ENCODE assay signal across 1 cellular context in the genomic region with DNA sequence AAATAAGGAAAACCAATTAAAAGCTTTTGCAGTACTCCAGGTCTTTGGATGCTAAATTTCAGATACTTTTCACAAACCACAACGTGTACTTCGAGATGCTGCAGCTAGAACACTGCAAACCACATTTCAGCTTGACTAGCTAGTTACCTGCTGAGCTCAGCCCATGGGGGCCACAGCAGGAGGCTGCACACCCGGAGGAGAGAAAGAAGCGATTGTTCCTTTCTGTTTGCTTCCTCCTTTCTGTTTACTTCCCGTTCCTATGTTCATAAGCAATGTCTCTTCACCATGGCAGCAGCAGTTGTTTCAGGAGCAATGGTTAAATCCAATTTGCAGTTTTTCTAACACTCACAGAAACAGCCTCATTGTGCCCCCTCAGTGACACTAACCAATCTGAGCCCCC.
TF ChIP-seq lines count a peak whose summit lies in the region.

No MANE protein-coding gene starts in this region.

TF ChIP-seq in HepG2, 621 proteins besides CTCF, POLR2A, EP300 and RAD21 (continued from another document and continues in another):
- no peak for TF ChIP-seq ELK4 (CRISPR knock-in tag; IDR thresholded peaks at IDR 0.05; ENCODE audit: borderline replicate concordance)
- TF ChIP-seq FOSL2 (CRISPR knock-in tag; IDR thresholded peaks at IDR 0.05), result peak; percentile 29
- no peak for TF ChIP-seq RNF2 (conservative IDR thresholded peaks at IDR 0.05; ENCODE audit: low read depth)
- no peak for TF ChIP-seq ZNF251 (CRISPR knock-in tag; IDR thresholded peaks at IDR 0.05)
- no peak for TF ChIP-seq ZNF263 (CRISPR knock-in tag; IDR thresholded peaks at IDR 0.05)
- no peak for TF ChIP-seq SSRP1 (CRISPR knock-in tag; IDR thresholded peaks at IDR 0.05)
- TF ChIP-seq, protein P1, sequence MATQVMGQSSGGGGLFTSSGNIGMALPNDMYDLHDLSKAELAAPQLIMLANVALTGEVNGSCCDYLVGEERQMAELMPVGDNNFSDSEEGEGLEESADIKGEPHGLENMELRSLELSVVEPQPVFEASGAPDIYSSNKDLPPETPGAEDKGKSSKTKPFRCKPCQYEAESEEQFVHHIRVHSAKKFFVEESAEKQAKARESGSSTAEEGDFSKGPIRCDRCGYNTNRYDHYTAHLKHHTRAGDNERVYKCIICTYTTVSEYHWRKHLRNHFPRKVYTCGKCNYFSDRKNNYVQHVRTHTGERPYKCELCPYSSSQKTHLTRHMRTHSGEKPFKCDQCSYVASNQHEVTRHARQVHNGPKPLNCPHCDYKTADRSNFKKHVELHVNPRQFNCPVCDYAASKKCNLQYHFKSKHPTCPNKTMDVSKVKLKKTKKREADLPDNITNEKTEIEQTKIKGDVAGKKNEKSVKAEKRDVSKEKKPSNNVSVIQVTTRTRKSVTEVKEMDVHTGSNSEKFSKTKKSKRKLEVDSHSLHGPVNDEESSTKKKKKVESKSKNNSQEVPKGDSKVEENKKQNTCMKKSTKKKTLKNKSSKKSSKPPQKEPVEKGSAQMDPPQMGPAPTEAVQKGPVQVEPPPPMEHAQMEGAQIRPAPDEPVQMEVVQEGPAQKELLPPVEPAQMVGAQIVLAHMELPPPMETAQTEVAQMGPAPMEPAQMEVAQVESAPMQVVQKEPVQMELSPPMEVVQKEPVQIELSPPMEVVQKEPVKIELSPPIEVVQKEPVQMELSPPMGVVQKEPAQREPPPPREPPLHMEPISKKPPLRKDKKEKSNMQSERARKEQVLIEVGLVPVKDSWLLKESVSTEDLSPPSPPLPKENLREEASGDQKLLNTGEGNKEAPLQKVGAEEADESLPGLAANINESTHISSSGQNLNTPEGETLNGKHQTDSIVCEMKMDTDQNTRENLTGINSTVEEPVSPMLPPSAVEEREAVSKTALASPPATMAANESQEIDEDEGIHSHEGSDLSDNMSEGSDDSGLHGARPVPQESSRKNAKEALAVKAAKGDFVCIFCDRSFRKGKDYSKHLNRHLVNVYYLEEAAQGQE (IDR thresholded peaks at IDR 0.05; ENCODE audit: borderline replicate concordance in 1 of 2, low read depth in 1 of 2, low read length in 2 of 2), result no peak
- TF ChIP-seq KDM6A (CRISPR knock-in tag; IDR thresholded peaks at IDR 0.05; ENCODE audit: low read depth), result 0 out of 2 replicates have a peak, but pooled peaks have one; percentile 15
- TF ChIP-seq, protein P2, sequence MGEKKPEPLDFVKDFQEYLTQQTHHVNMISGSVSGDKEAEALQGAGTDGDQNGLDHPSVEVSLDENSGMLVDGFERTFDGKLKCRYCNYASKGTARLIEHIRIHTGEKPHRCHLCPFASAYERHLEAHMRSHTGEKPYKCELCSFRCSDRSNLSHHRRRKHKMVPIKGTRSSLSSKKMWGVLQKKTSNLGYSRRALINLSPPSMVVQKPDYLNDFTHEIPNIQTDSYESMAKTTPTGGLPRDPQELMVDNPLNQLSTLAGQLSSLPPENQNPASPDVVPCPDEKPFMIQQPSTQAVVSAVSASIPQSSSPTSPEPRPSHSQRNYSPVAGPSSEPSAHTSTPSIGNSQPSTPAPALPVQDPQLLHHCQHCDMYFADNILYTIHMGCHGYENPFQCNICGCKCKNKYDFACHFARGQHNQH (CRISPR knock-in tag; IDR thresholded peaks at IDR 0.05), result no peak
- TF ChIP-seq KAT8 (CRISPR knock-in tag; IDR thresholded peaks at IDR 0.05), result peak; percentile 48; the same call in 1 of the 2 replicates
- no peak for TF ChIP-seq LRRFIP1 (CRISPR knock-in tag; conservative IDR thresholded peaks at IDR 0.05)
- TF ChIP-seq PPARG (CRISPR knock-in tag; conservative IDR thresholded peaks at IDR 0.05), result 0 out of 2 replicates have a peak, but pooled peaks have one; percentile 13
- no peak for TF ChIP-seq ZNF138 (CRISPR knock-in tag; IDR thresholded peaks at IDR 0.05; ENCODE audit: low read depth)
- TF ChIP-seq ZSCAN21 (CRISPR knock-in tag; IDR thresholded peaks at IDR 0.05; ENCODE audit: borderline replicate concordance), result no peak
- peak; percentile 56; the same call in 1 of the 2 replicates for TF ChIP-seq ZBTB7B (CRISPR knock-in tag; IDR thresholded peaks at IDR 0.05)
- no peak for TF ChIP-seq GPN1 (CRISPR knock-in tag; IDR thresholded peaks at IDR 0.05; ENCODE audit: borderline replicate concordance)
- no peak for TF ChIP-seq ZNF335 (CRISPR knock-in tag; IDR thresholded peaks at IDR 0.05)
- no peak for TF ChIP-seq ISL2 (CRISPR knock-in tag; IDR thresholded peaks at IDR 0.05)
- no peak for TF ChIP-seq HDAC6 (IDR thresholded peaks at IDR 0.05; ENCODE audit: low read depth, low read length)
- no peak for TF ChIP-seq ONECUT2 (CRISPR knock-in tag; IDR thresholded peaks at IDR 0.05)
- no peak for TF ChIP-seq ZNF749 (CRISPR knock-in tag; IDR thresholded peaks at IDR 0.05; ENCODE audit: borderline replicate concordance)
- TF ChIP-seq CBX2 (IDR thresholded peaks at IDR 0.05; ENCODE audit: low read depth, low read length), result no peak
- TF ChIP-seq CBX2 (CRISPR knock-in tag; IDR thresholded peaks at IDR 0.05; ENCODE audit: low read depth), result no peak
- TF ChIP-seq DPF2 (CRISPR knock-in tag; IDR thresholded peaks at IDR 0.05; ENCODE audit: borderline replicate concordance, low read depth), result peak; percentile 41; the same call in 1 of the 2 replicates
- no peak for TF ChIP-seq MEIS2 (CRISPR knock-in tag; IDR thresholded peaks at IDR 0.05)
- TF ChIP-seq RCOR2 (CRISPR knock-in tag; IDR thresholded peaks at IDR 0.05), result no peak
- no peak for TF ChIP-seq NCOA5 (CRISPR knock-in tag; IDR thresholded peaks at IDR 0.05)
- TF ChIP-seq KMT2B (CRISPR knock-in tag; IDR thresholded peaks at IDR 0.05), result no peak
- no peak for TF ChIP-seq HMG20B (CRISPR knock-in tag; conservative IDR thresholded peaks at IDR 0.05)
- no peak for TF ChIP-seq EED (CRISPR knock-in tag; IDR thresholded peaks at IDR 0.05)
- no peak for TF ChIP-seq ZNF329 (CRISPR knock-in tag; IDR thresholded peaks at IDR 0.05; ENCODE audit: low read depth)
- peak; percentile 43; the same call in 1 of the 2 replicates for TF ChIP-seq ZNF605 (CRISPR knock-in tag; IDR thresholded peaks at IDR 0.05)
- TF ChIP-seq JDP2 (CRISPR knock-in tag; IDR thresholded peaks at IDR 0.05; ENCODE audit: borderline replicate concordance), result no peak
- TF ChIP-seq SUZ12 (IDR thresholded peaks at IDR 0.05; ENCODE audit: low read depth, low read length), result no peak
- TF ChIP-seq ATF1 (CRISPR knock-in tag; IDR thresholded peaks at IDR 0.05), result no peak
- TF ChIP-seq TEAD3 (CRISPR knock-in tag; optimal IDR thresholded peaks at IDR 0.05; ENCODE audit: borderline replicate concordance), result peak; percentile 35
- TF ChIP-seq HDAC1 (CRISPR knock-in tag; IDR thresholded peaks at IDR 0.05), result no peak; the same call in 1 of the 2 replicates
- TF ChIP-seq ZFP62 (CRISPR knock-in tag; IDR thresholded peaks at IDR 0.05), result no peak
- no peak for TF ChIP-seq HBP1 (CRISPR knock-in tag; IDR thresholded peaks at IDR 0.05; ENCODE audit: low read depth)
- TF ChIP-seq ZNF136 (CRISPR knock-in tag; IDR thresholded peaks at IDR 0.05; ENCODE audit: low read depth), result no peak
- TF ChIP-seq, protein P3, sequence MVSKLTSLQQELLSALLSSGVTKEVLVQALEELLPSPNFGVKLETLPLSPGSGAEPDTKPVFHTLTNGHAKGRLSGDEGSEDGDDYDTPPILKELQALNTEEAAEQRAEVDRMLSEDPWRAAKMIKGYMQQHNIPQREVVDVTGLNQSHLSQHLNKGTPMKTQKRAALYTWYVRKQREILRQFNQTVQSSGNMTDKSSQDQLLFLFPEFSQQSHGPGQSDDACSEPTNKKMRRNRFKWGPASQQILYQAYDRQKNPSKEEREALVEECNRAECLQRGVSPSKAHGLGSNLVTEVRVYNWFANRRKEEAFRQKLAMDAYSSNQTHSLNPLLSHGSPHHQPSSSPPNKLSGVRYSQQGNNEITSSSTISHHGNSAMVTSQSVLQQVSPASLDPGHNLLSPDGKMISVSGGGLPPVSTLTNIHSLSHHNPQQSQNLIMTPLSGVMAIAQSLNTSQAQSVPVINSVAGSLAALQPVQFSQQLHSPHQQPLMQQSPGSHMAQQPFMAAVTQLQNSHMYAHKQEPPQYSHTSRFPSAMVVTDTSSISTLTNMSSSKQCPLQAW (CRISPR knock-in tag; IDR thresholded peaks at IDR 0.05), result no peak
- TF ChIP-seq ESRRA (CRISPR knock-in tag; IDR thresholded peaks at IDR 0.05; ENCODE audit: low read depth), result no peak
- no peak for TF ChIP-seq RAD51 (IDR thresholded peaks at IDR 0.05; ENCODE audit: borderline replicate concordance)
- no peak for TF ChIP-seq ATF7 (IDR thresholded peaks at IDR 0.05)
- TF ChIP-seq ATF7 (CRISPR knock-in tag; IDR thresholded peaks at IDR 0.05), result no peak
- TF ChIP-seq, protein P4, sequence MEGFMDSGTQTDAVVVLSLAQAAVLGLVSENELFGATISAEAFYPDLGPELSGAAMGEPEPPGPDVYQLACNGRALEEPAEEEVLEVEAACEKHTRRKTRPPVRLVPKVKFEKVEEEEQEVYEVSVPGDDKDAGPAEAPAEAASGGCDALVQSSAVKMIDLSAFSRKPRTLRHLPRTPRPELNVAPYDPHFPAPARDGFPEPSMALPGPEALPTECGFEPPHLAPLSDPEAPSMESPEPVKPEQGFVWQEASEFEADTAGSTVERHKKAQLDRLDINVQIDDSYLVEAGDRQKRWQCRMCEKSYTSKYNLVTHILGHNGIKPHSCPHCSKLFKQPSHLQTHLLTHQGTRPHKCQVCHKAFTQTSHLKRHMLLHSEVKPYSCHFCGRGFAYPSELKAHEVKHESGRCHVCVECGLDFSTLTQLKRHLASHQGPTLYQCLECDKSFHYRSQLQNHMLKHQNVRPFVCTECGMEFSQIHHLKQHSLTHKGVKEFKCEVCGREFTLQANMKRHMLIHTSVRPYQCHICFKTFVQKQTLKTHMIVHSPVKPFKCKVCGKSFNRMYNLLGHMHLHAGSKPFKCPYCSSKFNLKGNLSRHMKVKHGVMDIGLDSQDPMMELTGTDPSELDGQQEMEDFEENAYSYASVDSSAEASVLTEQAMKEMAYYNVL (CRISPR knock-in tag; IDR thresholded peaks at IDR 0.05; ENCODE audit: borderline replicate concordance), result peak; percentile 99
- TF ChIP-seq HOXA7 (CRISPR knock-in tag; IDR thresholded peaks at IDR 0.05), result no peak
- TF ChIP-seq ARID4A (CRISPR knock-in tag; IDR thresholded peaks at IDR 0.05; ENCODE audit: borderline replicate concordance), result peak; percentile 33; the same call in 1 of the 2 replicates
- TF ChIP-seq CENPT (CRISPR knock-in tag; IDR thresholded peaks at IDR 0.05; ENCODE audit: low read depth), result no peak
- no peak for TF ChIP-seq ZNF432 (CRISPR knock-in tag; IDR thresholded peaks at IDR 0.05; ENCODE audit: borderline replicate concordance)
- no peak for TF ChIP-seq PAF1 (CRISPR knock-in tag; IDR thresholded peaks at IDR 0.05)
